ENCODE assay signal across 8 cellular contexts in the genomic region with DNA sequence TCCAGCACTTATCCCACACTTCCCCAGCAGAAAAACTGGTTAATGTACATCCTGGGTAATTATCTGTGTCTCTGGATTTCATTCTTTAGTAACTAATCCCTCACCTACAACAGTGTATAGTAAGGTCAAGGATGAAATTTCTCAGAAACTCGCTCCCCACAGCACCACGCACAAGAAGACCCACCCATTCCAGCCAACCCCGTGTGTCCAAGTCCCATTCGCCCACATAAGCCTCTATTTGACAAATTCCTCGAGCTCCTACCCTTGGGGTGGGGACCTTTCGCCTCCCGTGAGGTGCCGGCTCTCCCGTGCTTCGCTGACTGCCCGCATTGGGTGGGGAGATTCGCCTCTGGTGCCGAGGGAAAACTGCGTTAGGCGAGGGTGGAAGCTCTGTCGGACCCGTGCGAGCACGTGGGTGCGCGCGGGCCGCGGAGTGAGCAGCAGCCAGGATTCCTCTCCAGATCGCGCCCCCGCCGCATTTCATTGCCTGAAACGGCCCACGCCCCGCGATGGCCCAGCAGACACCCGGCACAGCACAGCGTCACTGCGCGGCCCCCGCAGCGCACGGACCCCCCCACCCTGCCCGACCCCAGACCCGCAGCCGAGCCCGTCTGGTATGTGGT. TPM values are rescaled to one million over a fixed set of nuclear protein-coding genes. Genes with fewer than 3 reads are reported as not detected.
DNase-seq lines count a peak whose midpoint lies in the region; ATAC-seq and TF ChIP-seq lines count a peak whose summit lies in the region.

No MANE protein-coding gene starts in this region.

- no peak overlapping the region for H3K27ac ChIP-seq in Karpas-422 (ENCODE audit: low read length)
- no peak overlapping the region for H3K27ac ChIP-seq in neural progenitor cell

- H3F3A ChIP-seq in neural progenitor cell (ENCODE audit: low read depth), result peaks cover 8% of the 10 kb centered on the region

- H3K79me2 ChIP-seq in Karpas-422 (ENCODE audit: low read length), result no peaks in the 10 kb centered on the region
- H3K79me2 ChIP-seq in neural progenitor cell (ENCODE audit: low read depth), result no peaks in the 10 kb centered on the region

- peaks cover 14 to 27% (median 16%) of the 10 kb centered on the region in 3 donors for H3K27me3 Mint-ChIP-seq in CD14-positive monocyte (ENCODE audit: low read depth in 3 of 3)
- H3K27me3 Mint-ChIP-seq in neural progenitor cell (ENCODE audit: insufficient read depth, low read depth), result peaks cover 13% of the 10 kb centered on the region
- peaks cover 17% of the 10 kb centered on the region for H3K27me3 Mint-ChIP-seq in type B pancreatic cell

- intact Hi-C loops in CD14-positive monocyte (cut with micrococcal nuclease), result no loop called here

- H3K36me3 Mint-ChIP-seq in CD14-positive monocyte (peaks cover 0 to 1% of the 10 kb centered on the region in 2 donors), neural progenitor cell (no peaks in the 10 kb centered on the region), type B pancreatic cell (peaks cover 3% of the 10 kb centered on the region)

- no peaks in the 10 kb centered on the region for H4K20me1 ChIP-seq in Karpas-422 (ENCODE audit: insufficient read depth, low read depth, low read length)
- H4K20me1 ChIP-seq in neural progenitor cell (ENCODE audit: low read depth), result no peaks in the 10 kb centered on the region

- no peaks in the 10 kb centered on the region for H3K9me2 ChIP-seq in Karpas-422 (replicated peaks; ENCODE audit: insufficient read depth, low read length)

- H3K9me3 ChIP-seq in Karpas-422 (ENCODE audit: low read length) (no peaks in the 10 kb centered on the region), neural progenitor cell (ENCODE audit: low read depth) (no peaks in the 10 kb centered on the region)

- peak overlapping the region in 3 of 7 donors; percentile 45 to 66 (median 48) for H3K27ac Mint-ChIP-seq in CD14-positive monocyte
- H3K27ac Mint-ChIP-seq in neural progenitor cell, result no peak overlapping the region
- H3K27ac Mint-ChIP-seq in type B pancreatic cell, result peak overlapping the region; percentile 99

- H3K9me3 Mint-ChIP-seq in CD14-positive monocyte (peaks cover 0 to 1% (median 0%) of the 10 kb centered on the region in 7 donors), neural progenitor cell (no peaks in the 10 kb centered on the region), type B pancreatic cell (no peaks in the 10 kb centered on the region)

- H3K4me1 ChIP-seq in Karpas-422 (ENCODE audit: low read length), result peaks cover 16% of the 10 kb centered on the region
- peaks cover 22% of the 10 kb centered on the region for H3K4me1 ChIP-seq in neural progenitor cell

- H3K9ac ChIP-seq in Karpas-422 (ENCODE audit: low read length) (peak overlapping the region; percentile 58), neural progenitor cell (no peak overlapping the region)

- H3K27me3 ChIP-seq in Karpas-422 (ENCODE audit: low read length) (peaks cover 9% of the 10 kb centered on the region; the same call in 1 of the 2 replicates), neural progenitor cell (peaks cover 28% of the 10 kb centered on the region)

- H3K36me3 ChIP-seq in Karpas-422 (ENCODE audit: insufficient read depth, low read length) (no peaks in the 10 kb centered on the region), neural progenitor cell (no peaks in the 10 kb centered on the region)

- DNase-seq in CD14-positive monocyte (ENCODE audit: low spot score) (no peak), Karpas-422 (no peak), neural progenitor cell (ENCODE audit: low spot score) (no peak), type B pancreatic cell (ENCODE audit: extremely low spot score, unreplicated experiment) (peak; percentile 71), A172 (ENCODE audit: low spot score) (no peak)
- DNase-seq in activated CD8-positive, alpha-beta memory T cell treated with anti-CD3 and anti-CD28 coated beads, Interleukin-2, amount 50 U/mL, for 48 hours, result peak; percentile 71

- H2AFZ ChIP-seq in Karpas-422 (ENCODE audit: low read length) (peak overlapping the region; percentile 71), neural progenitor cell (replicated peaks) (peak overlapping the region; percentile 100)

- H3K4me2 ChIP-seq in Karpas-422 (ENCODE audit: low read depth, low read length, poor library complexity, severe bottlenecking) (peak overlapping the region; percentile 85), neural progenitor cell (peak overlapping the region; percentile 93)

- peak; percentile 24 for ATAC-seq in GM21515 (IDR thresholded peaks at IDR 0.05; ENCODE audit: unreplicated experiment)
- ATAC-seq in esophagus mucosa, result peak; percentile 5

- H3K4me3 Mint-ChIP-seq in CD14-positive monocyte (peak overlapping the region; percentile 93 to 100), neural progenitor cell (peak overlapping the region; percentile 95), type B pancreatic cell (peak overlapping the region; percentile 98)

- no peak for TF ChIP-seq CTCF in CD14-positive monocyte (IDR thresholded peaks at IDR 0.05)
- no peak for TF ChIP-seq CTCF in neural progenitor cell (IDR thresholded peaks at IDR 0.05)
- no peak for TF ChIP-seq CTCF in type B pancreatic cell (conservative IDR thresholded peaks at IDR 0.05)

- H3K4me3 ChIP-seq in Karpas-422 (ENCODE audit: low read length), result peak overlapping the region; percentile 73
- peak overlapping the region; percentile 73 for H3K4me3 ChIP-seq in neural progenitor cell

- H3K4me1 Mint-ChIP-seq in CD14-positive monocyte (peaks cover 17% of the 10 kb centered on the region), neural progenitor cell (peaks cover 24% of the 10 kb centered on the region), type B pancreatic cell (ENCODE audit: unreplicated experiment) (peaks cover 41% of the 10 kb centered on the region)

RNA-seq across cellular contexts. Expression of a gene that starts 0.9 kb away (rescaled TPM):
- polyA plus RNA-seq in CD14-positive monocyte, result under 1 TPM in 1 of 2 donors, not detected in 1; 0.17 TPM
- total RNA-seq in Karpas-422 (2014; rRNA removed; shearing (Covaris generic); ENCODE audit: low replicate concordance), result 0.07 TPM in 1 of 2 replicates, not detected in the other
- total RNA-seq in esophagus mucosa (24.6 TPM), neural progenitor cell (ENCODE audit: low replicate concordance) (0.84 and 1.4 TPM in 2 replicates), type B pancreatic cell (ENCODE audit: low replicate concordance) (15.2 and 37.4 TPM in 2 replicates)
- total RNA-seq in A172 (2014; rRNA removed; shearing (Covaris generic)), result 1.3 and 2.3 TPM in 2 replicates

Comparison
In these comparisons a context has a peak if more than half of its experiments do, and no peak if none do; other contexts are left out.
1. DNase-seq: peak in activated CD8-positive, alpha-beta memory T cell treated with anti-CD3 and anti-CD28 coated beads, Interleukin-2, amount 50 U/mL, for 48 hours (single experiment) and type B pancreatic cell (single experiment); none in CD14-positive monocyte (single experiment), Karpas-422 (single experiment), neural progenitor cell (single experiment) and A172 (single experiment).
2. Peak in every context shown above with its lines, with median percentiles within 50 percentile points of each other: H3K4me3 Mint-ChIP-seq.